ENCODE assay signal across 15 cellular contexts in genomic region chr10:33150146-33150545, GRCh38.
"Had no signal": no experiment of that assay in that cellular context is flagged by ENCODE, and none has a peak within 500 bp of the region (broad histone marks: within the 10 kb centered on the region; RNA-seq: fewer than 3 reads in every experiment).

No MANE protein-coding gene starts in this region.

- H3K4me3 ChIP-seq: skin epidermis had no signal

- H3K36me3 Mint-ChIP-seq: activated naive CD8-positive, alpha-beta T cell treated with anti-CD3 and anti-CD28 coated beads, Interleukin-2, amount 10 ng/mL, durations not matched to agents 7 days and 5 days; brain had no signal

- H3K4me3 Mint-ChIP-seq: activated naive CD8-positive, alpha-beta T cell treated with anti-CD3 and anti-CD28 coated beads, Interleukin-2, amount 10 ng/mL, durations not matched to agents 7 days and 5 days; brain; nephron had no signal

- DNase-seq: activated CD4-positive, CD25-positive, alpha-beta regulatory T cell treated with anti-CD3 and anti-CD28 coated beads, Interleukin-2, amount 50 U/mL, for 72 hours; activated effector memory CD4-positive, alpha-beta T cell treated with anti-CD3 and anti-CD28 coated beads, Interleukin-2, amount 50 U/mL, for 16 hours; activated naive CD8-positive, alpha-beta T cell treated with anti-CD3 and anti-CD28 coated beads, Interleukin-2, amount 10 ng/mL, durations not matched to agents 7 days and 5 days; dermis blood vessel endothelial cell; erythroblast; hypothalamus; kidney; nucleus accumbens; right cardiac atrium; stimulated activated CD4-positive, alpha-beta T cell treated with anti-CD3 and anti-CD28 coated beads, Interleukin-15, amount 100 ng/mL, for 24 hours; stimulated activated CD4-positive, alpha-beta T cell treated with anti-CD3 and anti-CD28 coated beads, Interleukin-4, amount 100 ng/mL, for 1 hour; trophoblast cell had no signal

- H3K27me3 Mint-ChIP-seq: activated naive CD8-positive, alpha-beta T cell treated with anti-CD3 and anti-CD28 coated beads, Interleukin-2, amount 10 ng/mL, durations not matched to agents 7 days and 5 days had no signal

- H3K4me1 Mint-ChIP-seq: activated naive CD8-positive, alpha-beta T cell treated with anti-CD3 and anti-CD28 coated beads, Interleukin-2, amount 10 ng/mL, durations not matched to agents 7 days and 5 days had no signal

- H3K27ac Mint-ChIP-seq: activated naive CD8-positive, alpha-beta T cell treated with anti-CD3 and anti-CD28 coated beads, Interleukin-2, amount 10 ng/mL, durations not matched to agents 7 days and 5 days; brain; nephron had no signal
